In the genomic region with DNA sequence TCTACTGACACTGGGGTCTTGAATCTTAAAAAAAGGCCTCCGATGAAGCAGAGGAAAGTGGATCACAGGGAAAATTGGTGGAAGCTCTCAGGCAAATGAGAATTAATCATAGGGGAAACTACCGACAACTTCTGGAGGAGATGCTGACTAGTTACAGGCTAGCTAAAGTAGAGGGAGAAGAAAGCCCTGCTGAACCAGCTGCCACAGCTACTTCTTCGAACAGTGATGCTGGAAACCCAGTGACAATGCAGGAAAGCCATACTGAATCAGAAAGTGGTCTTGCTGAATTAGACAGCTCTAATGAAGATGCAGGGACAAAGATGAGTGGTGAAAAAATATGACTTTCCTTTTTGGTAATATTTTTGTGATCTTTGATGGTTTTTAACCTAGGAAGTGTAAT, we compare ENCODE assay signal across 22 cellular contexts. TPM values are rescaled to one million over a fixed set of nuclear protein-coding genes. Genes with fewer than 3 reads are reported as not detected.
A peak's percentile ranks its signal among the peaks of the same experiment; 100 is the strongest.
DNase-seq lines count a peak whose midpoint lies in the region; ATAC-seq and TF ChIP-seq lines count a peak whose summit lies in the region.
"Had no signal": no experiment of that assay in that cellular context is flagged by ENCODE, and none has a peak within 500 bp of the region (broad histone marks: within the 10 kb centered on the region; RNA-seq: fewer than 3 reads in every experiment).

No MANE protein-coding gene starts in this region.

- dilution Hi-C loops in IMR-90 (cut with HindIII; ENCODE audit: low sequenced_read_pairs, unreplicated experiment): no loop called here

- no CpG with 5 or more reads among the region's 3 CpGs for WGBS in IMR-90 (ENCODE audit: extremely low coverage in 2 of 2, insufficient read length in 1 of 2), 2 experiments

- no peak overlapping the region for H2AFZ ChIP-seq in IMR-90 (replicated peaks; ENCODE audit: low read length, poor library complexity)
- H2AFZ ChIP-seq: PC-9 had no signal

- no peak overlapping the region for H3K27ac ChIP-seq in IMR-90 (ENCODE audit: insufficient read depth, low read length)
- H3K27ac ChIP-seq: KMS-11, PC-9, psoas muscle had no signal

- H3K4me3 Mint-ChIP-seq in activated CD8-positive, alpha-beta T cell treated with anti-CD3 and anti-CD28 coated beads for 36 hours: no peak overlapping the region
- no peak overlapping the region for H3K4me3 Mint-ChIP-seq in activated CD8-positive, alpha-beta T cell treated with anti-CD3 and anti-CD28 coated beads, Interleukin-2, amount 10 ng/mL, durations not matched to agents 7 days and 5 days
- H3K4me3 Mint-ChIP-seq: nephron had no signal

- peak overlapping the region; percentile 78 for H3K27ac Mint-ChIP-seq in activated CD8-positive, alpha-beta T cell treated with anti-CD3 and anti-CD28 coated beads for 36 hours
- H3K27ac Mint-ChIP-seq in activated CD8-positive, alpha-beta T cell treated with anti-CD3 and anti-CD28 coated beads, Interleukin-2, amount 10 ng/mL, durations not matched to agents 7 days and 5 days: no peak overlapping the region
- H3K27ac Mint-ChIP-seq: nephron had no signal

- H2AK9ac ChIP-seq in IMR-90 (replicated peaks; ENCODE audit: low read depth, low read length, poor library complexity): no peak overlapping the region

- 0 out of 2 replicates have a peak, but pooled peaks cover 2% of the 10 kb centered on the region for H3K9me1 ChIP-seq in IMR-90 (ENCODE audit: insufficient read depth, low read length)

- TF ChIP-seq CTCF in activated CD8-positive, alpha-beta T cell treated with anti-CD3 and anti-CD28 coated beads for 36 hours (IDR thresholded peaks at IDR 0.05): no peak
- no peak for TF ChIP-seq CTCF in IMR-90 (conservative IDR thresholded peaks at IDR 0.05; ENCODE audit: low read depth, low read length)
- no peak for TF ChIP-seq CTCF in GM13976 (IDR thresholded peaks at IDR 0.05; ENCODE audit: borderline replicate concordance, control extremely low read depth, extremely low read depth, insufficient read depth, missing control alignments)

- peak overlapping the region; percentile 82; the same call in 1 of the 2 replicates for H4K5ac ChIP-seq in IMR-90 (ENCODE audit: low read depth, low read length)

- H2AK5ac ChIP-seq in IMR-90 (ENCODE audit: low read depth, low read length): no peak overlapping the region; the same call in 1 of the 2 replicates

- in situ Hi-C loops in IMR-90 (cut with MboI; ENCODE audit: low sequenced_read_pairs): no loop called here
- in situ Hi-C loops in GM13976 (cut with MboI; ENCODE audit: low sequenced_read_pairs, unreplicated experiment): loop anchor here (25.0 kb wide), 1 partner anchor 143 kb away; no protein-coding TSS in a partner anchor

- no peak for TF ChIP-seq RAD21 in IMR-90 (IDR thresholded peaks at IDR 0.05; ENCODE audit: low read length)

- no TSS peak for BruUV-seq in IMR-90 (replicated peaks; lab: Mats Ljungman, UMichigan)

- intact Hi-C loops in activated CD8-positive, alpha-beta T cell treated with anti-CD3 and anti-CD28 coated beads for 36 hours (cut with micrococcal nuclease): no loop called here
- intact Hi-C loops in IMR-90 (cut with micrococcal nuclease): no loop called here

- H3K9me3 ChIP-seq in IMR-90 (ENCODE audit: control insufficient read depth, insufficient read depth, low read length): no peaks in the 10 kb centered on the region
- H3K9me3 ChIP-seq: psoas muscle had no signal

- H2BK5ac ChIP-seq in IMR-90 (ENCODE audit: low read depth, low read length, poor library complexity, severe bottlenecking): no peak overlapping the region

- no peak overlapping the region for H3K9ac ChIP-seq in IMR-90 (ENCODE audit: low read depth, low read length)
- H3K9ac ChIP-seq: KMS-11 had no signal

- no peak overlapping the region; the same call in 1 of the 2 replicates for H4K91ac ChIP-seq in IMR-90 (ENCODE audit: insufficient read depth, low read depth, low read length)

- no peaks in the 10 kb centered on the region for H3K27me3 Mint-ChIP-seq in activated CD8-positive, alpha-beta T cell treated with anti-CD3 and anti-CD28 coated beads for 36 hours
- H3K27me3 Mint-ChIP-seq in activated CD8-positive, alpha-beta T cell treated with anti-CD3 and anti-CD28 coated beads, Interleukin-2, amount 10 ng/mL, durations not matched to agents 7 days and 5 days (ENCODE audit: low read depth): no peaks in the 10 kb centered on the region

- POLR2A ChIA-PET in activated CD8-positive, alpha-beta T cell treated with anti-CD3 and anti-CD28 coated beads for 36 hours (lab: Charles Lee): no interaction called here
- POLR2A ChIA-PET in activated CD8-positive, alpha-beta T cell treated with anti-CD3 and anti-CD28 coated beads, Interleukin-2, amount 10 ng/mL, durations not matched to agents 7 days and 5 days (lab: Charles Lee): no interaction called here
- POLR2A ChIA-PET in IMR-90 (lab: Charles Lee; ENCODE audit: unreplicated experiment): no interaction called here

- no peak for DNase-seq in activated CD8-positive, alpha-beta T cell treated with anti-CD3 and anti-CD28 coated beads for 36 hours
- no peak for DNase-seq in activated CD8-positive, alpha-beta T cell treated with anti-CD3 and anti-CD28 coated beads, Interleukin-2, amount 10 ng/mL, durations not matched to agents 7 days and 5 days
- DNase-seq in IMR-90 (no peak), iPS-NIHi7 (ENCODE audit: extremely low spot score) (peak; percentile 18), superior temporal gyrus (ENCODE audit: extremely low spot score) (peak; percentile 55), SW480 (ENCODE audit: low spot score) (no peak), GM13976 (ENCODE audit: low spot score) (no peak)
- DNase-seq: activated CD4-positive, alpha-beta T cell treated with anti-CD3 and anti-CD28 coated beads for 1 hour; activated effector memory CD4-positive, alpha-beta T cell treated with anti-CD3 and anti-CD28 coated beads, Interleukin-2, amount 50 U/mL, for 16 hours; HCEC 1CT; hippocampal formation; mesenchymal stem cell; NCI-H1930; NCI-H526 treated with DMSO at 0.1 percent for 48 hours; PC-9; psoas muscle; stimulated activated CD4-positive, alpha-beta T cell treated with anti-CD3 and anti-CD28 coated beads, Interleukin-12 subunit alpha, Interleukin-12 subunit beta, amount 100 ng/mL, for 4 hours; T1000 had no signal

- H3K56ac ChIP-seq in IMR-90 (ENCODE audit: extremely low read depth, insufficient read depth, low read length): 0 out of 2 replicates have a peak overlapping the region, but pooled peaks have one; percentile 30

- H3K4me2 ChIP-seq in IMR-90 (ENCODE audit: low read depth, low read length): no peak overlapping the region
- H3K4me2 ChIP-seq: KMS-11, PC-9 had no signal

- H4K20me1 ChIP-seq in IMR-90 (ENCODE audit: insufficient read depth, low read length): no peaks in the 10 kb centered on the region

- H3K36me3 ChIP-seq in IMR-90 (ENCODE audit: control insufficient read depth, insufficient read depth, low read length): no peaks in the 10 kb centered on the region

- H2BK15ac ChIP-seq in IMR-90 (ENCODE audit: low read depth, low read length): no peak overlapping the region

- no peak overlapping the region for H3K23ac ChIP-seq in IMR-90 (ENCODE audit: low read depth, low read length)

- H3K18ac ChIP-seq in IMR-90 (ENCODE audit: low read depth, low read length): no peak overlapping the region

- H3K27me3 ChIP-seq in IMR-90 (ENCODE audit: control insufficient read depth, insufficient read depth, low read length): no peaks in the 10 kb centered on the region

- no peak overlapping the region; a peak in 1 of 4 replicates for H4K8ac ChIP-seq in IMR-90 (ENCODE audit: low read depth in 2 of 2, low read length in 2 of 2)

- peaks cover 4 to 11% of the 10 kb centered on the region in 2 experiments; a peak in 1 of 4 replicates for H3K79me1 ChIP-seq in IMR-90 (ENCODE audit: low read depth in 1 of 2, low read length in 2 of 2)

- ATAC-seq in activated CD8-positive, alpha-beta T cell treated with anti-CD3 and anti-CD28 coated beads for 36 hours: no peak
- ATAC-seq in activated CD8-positive, alpha-beta T cell treated with anti-CD3 and anti-CD28 coated beads, Interleukin-2, amount 10 ng/mL, durations not matched to agents 7 days and 5 days: no peak
- ATAC-seq in IMR-90 (ENCODE audit: low read depth): no peak
- no peak for ATAC-seq in HG03095 (IDR thresholded peaks at IDR 0.05; ENCODE audit: unreplicated experiment)

- no peak overlapping the region for H3K14ac ChIP-seq in IMR-90 (replicated peaks; ENCODE audit: low read depth, low read length)

- H3K4me3 ChIP-seq in IMR-90 (ENCODE audit: insufficient read depth, low read depth, low read length): no peak overlapping the region
- H3K4me3 ChIP-seq: PC-9, psoas muscle had no signal

- CTCF ChIA-PET in activated CD8-positive, alpha-beta T cell treated with anti-CD3 and anti-CD28 coated beads for 36 hours (lab: Charles Lee): interaction anchor here (1.3 kb wide), 1 partner anchor 144 kb away, joined by 4 read pairs; no protein-coding TSS in a partner anchor
- CTCF ChIA-PET in activated CD8-positive, alpha-beta T cell treated with anti-CD3 and anti-CD28 coated beads, Interleukin-2, amount 10 ng/mL, durations not matched to agents 7 days and 5 days (lab: Charles Lee): interaction anchor here (0.7 to 1.4 kb wide), 4 partner anchors 11 to 187 kb away, joined by 3 to 6 read pairs (median 3); no protein-coding TSS in a partner anchor
- CTCF ChIA-PET in IMR-90 (lab: Yijun Ruan, JAX): no interaction called here

- peaks cover 12% of the 10 kb centered on the region for H3K36me3 Mint-ChIP-seq in activated CD8-positive, alpha-beta T cell treated with anti-CD3 and anti-CD28 coated beads for 36 hours (ENCODE audit: low read depth)
- H3K36me3 Mint-ChIP-seq in activated CD8-positive, alpha-beta T cell treated with anti-CD3 and anti-CD28 coated beads, Interleukin-2, amount 10 ng/mL, durations not matched to agents 7 days and 5 days (ENCODE audit: low read depth): peaks cover 20% of the 10 kb centered on the region

- H3K4me1 ChIP-seq in IMR-90 (ENCODE audit: control insufficient read depth, insufficient read depth, low read length): peaks cover 2% of the 10 kb centered on the region; the same call in 1 of the 2 replicates
- H3K4me1 ChIP-seq: psoas muscle had no signal

- H3K4me1 Mint-ChIP-seq in activated CD8-positive, alpha-beta T cell treated with anti-CD3 and anti-CD28 coated beads for 36 hours (ENCODE audit: low read depth): peaks cover 26% of the 10 kb centered on the region
- H3K4me1 Mint-ChIP-seq in activated CD8-positive, alpha-beta T cell treated with anti-CD3 and anti-CD28 coated beads, Interleukin-2, amount 10 ng/mL, durations not matched to agents 7 days and 5 days (ENCODE audit: low read depth): peaks cover 9% of the 10 kb centered on the region
- H3K4me1 Mint-ChIP-seq: nephron had no signal

- no peak overlapping the region for H2BK20ac ChIP-seq in IMR-90 (ENCODE audit: low read depth, low read length)

- H3K9me3 Mint-ChIP-seq in activated CD8-positive, alpha-beta T cell treated with anti-CD3 and anti-CD28 coated beads for 36 hours: no peaks in the 10 kb centered on the region
- no peaks in the 10 kb centered on the region for H3K9me3 Mint-ChIP-seq in activated CD8-positive, alpha-beta T cell treated with anti-CD3 and anti-CD28 coated beads, Interleukin-2, amount 10 ng/mL, durations not matched to agents 7 days and 5 days (ENCODE audit: insufficient read depth)
- H3K9me3 Mint-ChIP-seq: nephron had no signal

- 0 out of 2 replicates have a peak overlapping the region, but pooled peaks have one; percentile 34 for H2BK120ac ChIP-seq in IMR-90 (ENCODE audit: low read depth, low read length)

- TF ChIP-seq POLR2A in IMR-90 (IDR thresholded peaks at IDR 0.05; ENCODE audit: low read depth, low read length): no peak

- H3K4ac ChIP-seq in IMR-90 (ENCODE audit: low read depth, low read length): no peak overlapping the region

RNA-seq across cellular contexts. Expression of gene SLC3A1, which starts 44.9 kb away (rescaled TPM):
- total RNA-seq in activated CD8-positive, alpha-beta T cell treated with anti-CD3 and anti-CD28 coated beads for 36 hours: under 1 TPM in 1 of 2 experiments, not detected in 1; 0.38 TPM
- total RNA-seq in activated CD8-positive, alpha-beta T cell treated with anti-CD3 and anti-CD28 coated beads, Interleukin-2, amount 10 ng/mL, durations not matched to agents 7 days and 5 days: not detected
- total RNA-seq in IMR-90 (2012; rRNA removed): not detected in 2 replicates
- not detected in 2 replicates for polyA plus RNA-seq in IMR-90 (2012; rRNA removed)
- polyA plus RNA-seq in IMR-90 (2012; cell fraction: cytosol; rRNA removed): not detected in 2 replicates
- polyA plus RNA-seq in IMR-90 (2012; cell fraction: nucleus; rRNA removed; ENCODE audit: low replicate concordance): not detected in 2 replicates
- total RNA-seq: chondrocyte, PC-9 had no signal

Comparison
In these comparisons a context has a peak if more than half of its experiments do, and no peak if none do; other contexts are left out.
1. DNase-seq: peak in iPS-NIHi7 (single experiment) and superior temporal gyrus (single experiment); none in activated CD8-positive, alpha-beta T cell treated with anti-CD3 and anti-CD28 coated beads for 36 hours (single experiment), activated CD8-positive, alpha-beta T cell treated with anti-CD3 and anti-CD28 coated beads, Interleukin-2, amount 10 ng/mL, durations not matched to agents 7 days and 5 days (single experiment), IMR-90 (single experiment), SW480 (single experiment) and GM13976 (single experiment).